Comparison of ENCODE assay signal across 8 cellular contexts in the genomic region with DNA sequence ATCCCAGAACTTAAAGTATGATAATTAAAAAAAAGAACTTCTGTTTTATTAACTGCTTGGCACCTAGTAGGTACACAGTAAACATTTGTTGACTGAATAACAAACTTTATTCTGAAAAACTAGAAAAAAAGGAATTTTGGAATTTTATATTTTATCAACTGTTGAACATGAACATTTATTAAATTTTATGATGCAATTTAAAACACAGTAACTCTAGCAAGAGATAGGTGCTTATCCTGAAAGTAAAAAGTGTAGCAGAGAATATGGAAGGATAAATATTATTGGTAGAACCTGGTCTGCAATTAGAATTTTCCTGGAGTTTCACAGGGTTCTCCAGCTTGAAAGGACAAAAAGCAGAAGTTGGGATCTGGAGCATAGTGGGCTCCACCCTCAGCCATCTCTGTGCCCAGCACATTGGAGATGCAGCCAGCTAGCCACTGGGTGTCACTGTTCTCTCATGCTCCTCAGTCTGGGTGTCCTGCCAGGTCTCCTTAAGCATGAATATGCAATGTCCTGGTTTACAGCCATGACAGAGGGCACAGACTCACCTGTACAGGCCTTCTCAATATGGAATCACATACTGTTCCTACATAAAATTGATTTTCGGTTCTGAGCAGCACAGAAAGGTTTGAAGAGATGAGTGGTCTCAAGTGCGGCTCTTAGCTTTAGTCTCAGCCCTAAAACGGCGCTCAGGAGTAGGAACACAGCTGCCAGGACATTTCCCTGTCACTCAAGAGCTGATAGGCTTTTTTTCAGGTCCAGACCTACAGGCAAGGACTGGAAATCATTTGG. TPM values are rescaled to one million over a fixed set of nuclear protein-coding genes. Genes with fewer than 3 reads are reported as not detected.
DNase-seq lines count a peak whose midpoint lies in the region; ATAC-seq and TF ChIP-seq lines count a peak whose summit lies in the region.

No MANE protein-coding gene starts in this region.

- no peak overlapping the region for H3K9ac ChIP-seq in fibroblast of lung (ENCODE audit: insufficient read depth, low read length)
- H3K9ac ChIP-seq in neural cell (ENCODE audit: low read length): no peak overlapping the region

- no peaks in the 10 kb centered on the region for H4K20me1 ChIP-seq in fibroblast of lung (ENCODE audit: control insufficient read depth, extremely low read depth, insufficient read depth, low read length)
- H4K20me1 ChIP-seq in neural cell (ENCODE audit: insufficient read depth): no peaks in the 10 kb centered on the region

- H3K9me3 ChIP-seq in fibroblast of lung (ENCODE audit: control insufficient read depth, insufficient read depth, low read depth, low read length): no peaks in the 10 kb centered on the region
- H3K9me3 ChIP-seq in neural cell (ENCODE audit: low read length): no peaks in the 10 kb centered on the region
- H3K9me3 ChIP-seq in testis: no peaks in the 10 kb centered on the region

- H3K9me2 ChIP-seq in neural cell (ENCODE audit: insufficient read depth, low read length): no peaks in the 10 kb centered on the region

- H3K36me3 ChIP-seq in fibroblast of lung (ENCODE audit: control insufficient read depth, insufficient read depth, low read length) (no peaks in the 10 kb centered on the region), neural cell (ENCODE audit: insufficient read depth, low read length) (no peaks in the 10 kb centered on the region), testis (ENCODE audit: low read depth, missing control alignments) (no peaks in the 10 kb centered on the region)

- TF ChIP-seq CTCF in fibroblast of lung (conservative IDR thresholded peaks at IDR 0.05 in 1 of 2, IDR thresholded peaks at IDR 0.05 in 1 of 2; ENCODE audit: low read depth in 1 of 2, low read length in 2 of 2) (peak; percentile 71 to 86), neural cell (IDR thresholded peaks at IDR 0.05; ENCODE audit: poor library complexity, severe bottlenecking) (peak; percentile 48), testis (IDR thresholded peaks at IDR 0.05) (peak in 2 of 3 experiments; percentile 37 to 47)

- H3K27ac ChIP-seq in fibroblast of lung (ENCODE audit: insufficient read depth, low read length) (no peak overlapping the region), neural cell (ENCODE audit: low read length) (no peak overlapping the region), testis (no peak overlapping the region)

- peak; percentile 73 for DNase-seq in Daoy (ENCODE audit: low read depth)
- peak; percentile 35 for DNase-seq in HuH-7.5 (ENCODE audit: low spot score)
- DNase-seq in NOMO-1 treated with dmso at 0.1 percent for 144 hours (lab: John Stamatoyannopoulos, UW; ENCODE audit: unreplicated experiment): peak; percentile 71
- peak; percentile 27 for DNase-seq in activated T-cell treated with anti-CD3 and anti-CD28 coated beads for 1 hour (ENCODE audit: low read depth)
- peak; percentile 52 to 64 for DNase-seq in fibroblast of lung (ENCODE audit: low read depth in 2 of 2)
- peak; percentile 87 for DNase-seq in testis

- H2AFZ ChIP-seq in fibroblast of lung (ENCODE audit: low read length) (no peak overlapping the region), neural cell (ENCODE audit: low read depth, low read length) (no peak overlapping the region)

- TF ChIP-seq POLR2A in testis (IDR thresholded peaks at IDR 0.05): no peak

- H3K4me2 ChIP-seq in fibroblast of lung (ENCODE audit: extremely low read depth, insufficient read depth, low read length): no peak overlapping the region
- H3K4me2 ChIP-seq in neural cell (ENCODE audit: low read length): no peak overlapping the region

- peaks cover 3% of the 10 kb centered on the region for H3K27me3 ChIP-seq in fibroblast of lung (ENCODE audit: control insufficient read depth, insufficient read depth, low read length)
- H3K27me3 ChIP-seq in neural cell (ENCODE audit: insufficient read depth, low read depth, low read length): no peaks in the 10 kb centered on the region
- H3K27me3 ChIP-seq in testis: no peaks in the 10 kb centered on the region

- WGBS in testis, 2 donors: 62 to 81% methylated on average over 4 of the region's 4 CpGs

- peak; percentile 55 for TF ChIP-seq RAD21 in neural cell (conservative IDR thresholded peaks at IDR 0.05)

- no peaks in the 10 kb centered on the region for H3F3A ChIP-seq in neural cell (ENCODE audit: insufficient read depth, low read length, poor library complexity, severe bottlenecking)

- H3K4me1 ChIP-seq in fibroblast of lung (ENCODE audit: control insufficient read depth, extremely low read depth, insufficient read depth, low read length) (no peaks in the 10 kb centered on the region), testis (no peaks in the 10 kb centered on the region)

- H3K79me2 ChIP-seq in fibroblast of lung (ENCODE audit: control insufficient read depth, insufficient read depth, low read length) (no peaks in the 10 kb centered on the region), neural cell (replicated peaks; ENCODE audit: insufficient read depth, low read length) (no peaks in the 10 kb centered on the region)

- peak; percentile 100 for ATAC-seq in GM21619 (IDR thresholded peaks at IDR 0.05; ENCODE audit: unreplicated experiment)

- H3K4me3 ChIP-seq in fibroblast of lung (replicated peaks in 1 of 4; ENCODE audit: control extremely low read depth in 1 of 4, insufficient read depth in 1 of 4, low read depth in 3 of 4, low read length in 4 of 4) (no peak overlapping the region), neural cell (ENCODE audit: low read length) (no peak overlapping the region), testis (no peak overlapping the region)

- intact Hi-C loops in testis (cut with DNase I; ENCODE audit: low total_unique reads): no loop called here

- no peak for TF ChIP-seq EP300 in neural cell (conservative IDR thresholded peaks at IDR 0.05; ENCODE audit: poor library complexity, severe bottlenecking)

TF ChIP-seq in neural cell, 6 proteins besides CTCF, POLR2A, EP300 and RAD21:
- TF ChIP-seq EZH2 (IDR thresholded peaks at IDR 0.05; ENCODE audit: borderline replicate concordance, insufficient read depth, low read length, poor library complexity, severe bottlenecking): no peak
- TF ChIP-seq SMC3 (conservative IDR thresholded peaks at IDR 0.05; ENCODE audit: poor library complexity): peak; percentile 49

RNA-seq across cellular contexts. Expression of a gene that starts 31.7 kb away (rescaled TPM):
- 0.27 and 0.57 TPM in 2 replicates for total RNA-seq in Daoy (2014; rRNA removed; shearing (Covaris generic))
- total RNA-seq in fibroblast of lung (0.33 and 0.77 TPM in 2 replicates), testis (10 to 100 TPM; 16.1 to 16.6 TPM)
- polyA plus RNA-seq in fibroblast of lung (0.10 and 0.43 TPM in 2 replicates), neural cell (not detected in 2 replicates), testis (ENCODE audit: insufficient read depth, low read depth, low replicate concordance) (8.4 TPM)
- 0.03 and 0.31 TPM in 2 replicates for polyA plus RNA-seq in fibroblast of lung (2012)
- polyA minus RNA-seq in fibroblast of lung (ENCODE audit: low replicate concordance) (not detected in 2 replicates), neural cell (not detected in 2 replicates)

Comparison
In these comparisons a context has a peak if more than half of its experiments do, and no peak if none do; other contexts are left out.
1. DNase-seq: peak in every context shown above with its lines; median percentile 87 in testis; 73 in Daoy; 71 in NOMO-1 treated with dmso at 0.1 percent for 144 hours; 58 in fibroblast of lung; 35 in HuH-7.5; 27 in activated T-cell treated with anti-CD3 and anti-CD28 coated beads for 1 hour.